ENCODE assay signal across 8 cellular contexts in the genomic region with DNA sequence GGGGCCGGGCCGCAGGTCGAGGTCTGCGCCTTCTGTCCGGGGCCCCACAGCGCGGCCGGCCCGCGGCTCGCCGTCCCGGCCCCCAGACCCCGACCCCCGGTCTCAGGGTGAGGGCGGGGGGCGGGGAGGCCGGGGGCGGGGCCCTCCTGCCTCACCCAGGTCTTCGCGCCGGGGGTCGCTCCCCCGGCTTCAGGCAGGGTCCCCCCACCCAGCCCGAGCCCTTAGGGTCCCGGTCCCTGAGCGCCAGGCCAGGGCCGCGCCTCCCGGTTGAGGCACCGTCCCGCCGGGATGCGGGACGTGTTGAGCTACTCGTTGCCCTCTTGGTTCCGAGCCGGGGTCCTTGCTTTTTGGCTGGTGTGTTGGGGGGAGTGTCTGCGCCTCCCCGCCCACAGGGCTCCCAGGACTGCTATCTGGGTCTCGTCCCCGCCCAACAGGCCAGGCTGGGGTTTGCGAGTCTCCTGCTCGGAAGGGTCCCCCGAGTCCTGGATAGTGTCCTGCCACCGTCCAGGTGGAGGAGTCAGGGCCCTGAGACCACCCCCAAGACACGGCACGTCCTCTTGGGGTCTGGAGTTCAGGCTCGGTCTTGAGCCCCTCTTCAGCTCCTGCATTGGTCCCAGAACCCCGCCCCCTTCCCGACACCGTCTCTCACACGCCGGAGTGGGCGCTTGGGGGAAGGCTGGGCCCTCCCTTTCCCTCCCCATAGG. TPM values are rescaled to one million over a fixed set of nuclear protein-coding genes. Genes with fewer than 3 reads are reported as not detected.
A peak's percentile ranks its signal among the peaks of the same experiment; 100 is the strongest.
DNase-seq lines count a peak whose midpoint lies in the region; ATAC-seq and TF ChIP-seq lines count a peak whose summit lies in the region.

No MANE protein-coding gene starts in this region.

- H3K4me3 ChIP-seq in DOHH2 (ENCODE audit: low read length) (peak overlapping the region; percentile 98), GM23338 (peak overlapping the region; percentile 94), Peyer's patch (peak overlapping the region; percentile 95 to 100 (median 96)), choroid plexus epithelial cell (ENCODE audit: low read depth, low read length) (peak overlapping the region; percentile 79), lung (peak overlapping the region; percentile 83), thoracic aorta (peak overlapping the region; percentile 88)

- H3K9me3 Mint-ChIP-seq in GM23338, result no peaks in the 10 kb centered on the region

- peaks cover 5% of the 10 kb centered on the region for H3K36me3 Mint-ChIP-seq in GM23338 (ENCODE audit: low read depth)

- peaks cover 5% of the 10 kb centered on the region; the same call in 1 of the 2 replicates for H4K20me1 ChIP-seq in DOHH2 (ENCODE audit: control insufficient read depth, insufficient read depth, low read depth, low read length)
- peaks cover 14% of the 10 kb centered on the region for H4K20me1 ChIP-seq in GM23338 (replicated peaks; ENCODE audit: insufficient read depth)

- DNase-seq in GM23338 (ENCODE audit: low spot score) (peak; percentile 56), Peyer's patch (peak in 2 of 3 donors; percentile 43 to 57), choroid plexus epithelial cell (ENCODE audit: low read depth) (peak; percentile 30), lung (ENCODE audit: low spot score) (no peak), thoracic aorta (ENCODE audit: low spot score) (no peak), occipital lobe (lab: John Stamatoyannopoulos, UW) (no peak), COLO829 (ENCODE audit: low spot score) (no peak)

- no peaks in the 10 kb centered on the region for H3K9me2 ChIP-seq in DOHH2 (replicated peaks; ENCODE audit: control insufficient read depth, low read length)
- H3K9me2 ChIP-seq in GM23338 (ENCODE audit: insufficient read depth), result no peaks in the 10 kb centered on the region

- H3K36me3 ChIP-seq in DOHH2 (ENCODE audit: control insufficient read depth, low read length) (peaks cover 4% of the 10 kb centered on the region), GM23338 (ENCODE audit: insufficient read depth) (no peaks in the 10 kb centered on the region), Peyer's patch (peaks cover 0 to 6% (median 0%) of the 10 kb centered on the region in 3 donors), lung (ENCODE audit: control insufficient read depth in 2 of 2, insufficient read depth in 2 of 2, low read length in 2 of 2) (peaks cover 0 to 8% of the 10 kb centered on the region in 2 donors), thoracic aorta (peaks cover 1% of the 10 kb centered on the region)

- TF ChIP-seq CTCF in DOHH2 (IDR thresholded peaks at IDR 0.05; ENCODE audit: low read depth, low read length, poor library complexity, severe bottlenecking) (no peak), GM23338 (conservative IDR thresholded peaks at IDR 0.05; ENCODE audit: low read depth in 2 of 2) (no peak), Peyer's patch (IDR thresholded peaks at IDR 0.05) (no peak), choroid plexus epithelial cell (conservative IDR thresholded peaks at IDR 0.05; ENCODE audit: low read depth, low read length) (no peak), lung (IDR thresholded peaks at IDR 0.05; ENCODE audit: control extremely low read depth, extremely low read depth) (no peak), thoracic aorta (IDR thresholded peaks at IDR 0.05) (no peak)

- WGBS in lung, 2 donors, result 0 to 1% methylated on average over 24 to 55 of the region's 55 CpGs

- peak overlapping the region; percentile 86 for H3K4me3 Mint-ChIP-seq in GM23338

- TF ChIP-seq POLR2A in Peyer's patch (IDR thresholded peaks at IDR 0.05), result no peak

- H3F3A ChIP-seq in DOHH2 (ENCODE audit: control insufficient read depth, insufficient read depth) (peaks cover 3% of the 10 kb centered on the region), GM23338 (replicated peaks; ENCODE audit: low read depth) (peaks cover 6% of the 10 kb centered on the region; the same call in 1 of the 2 replicates)

- no peaks in the 10 kb centered on the region for H3K9me3 ChIP-seq in DOHH2 (ENCODE audit: control insufficient read depth, insufficient read depth, low read length)
- no peaks in the 10 kb centered on the region for H3K9me3 ChIP-seq in Peyer's patch
- no peaks in the 10 kb centered on the region for H3K9me3 ChIP-seq in lung (ENCODE audit: control insufficient read depth in 2 of 2, insufficient read depth in 1 of 2, low read length in 1 of 2)
- H3K9me3 ChIP-seq in thoracic aorta, result no peaks in the 10 kb centered on the region

- H2AFZ ChIP-seq in GM23338, result no peak overlapping the region

- H3K4me2 ChIP-seq in DOHH2 (ENCODE audit: low read length) (peak overlapping the region; percentile 98), GM23338 (peak overlapping the region; percentile 96)

- H3K27me3 ChIP-seq in DOHH2 (ENCODE audit: control insufficient read depth, low read length), result no peaks in the 10 kb centered on the region
- H3K27me3 ChIP-seq in GM23338 (ENCODE audit: insufficient read depth), result no peaks in the 10 kb centered on the region
- H3K27me3 ChIP-seq in Peyer's patch, result no peaks in the 10 kb centered on the region
- no peaks in the 10 kb centered on the region for H3K27me3 ChIP-seq in lung (ENCODE audit: control insufficient read depth, insufficient read depth)
- no peaks in the 10 kb centered on the region for H3K27me3 ChIP-seq in thoracic aorta (replicated peaks; ENCODE audit: insufficient read depth)

- peak; percentile 12 for ATAC-seq in GM23338
- ATAC-seq in lung (ENCODE audit: insufficient read depth, low FRiP score), result no peak
- ATAC-seq in thoracic aorta (ENCODE audit: insufficient number of reproducible peaks, low FRiP score, low read depth), result peak; percentile 8

- H3K79me2 ChIP-seq in DOHH2 (ENCODE audit: control insufficient read depth, low read length) (peaks cover 53% of the 10 kb centered on the region), GM23338 (replicated peaks; ENCODE audit: insufficient read depth) (peaks cover 41% of the 10 kb centered on the region)

- H3K4me1 Mint-ChIP-seq in GM23338, result peaks cover 17% of the 10 kb centered on the region

- H3K4me1 ChIP-seq in DOHH2 (ENCODE audit: control insufficient read depth, low read length), result peaks cover 15% of the 10 kb centered on the region
- peaks cover 14% of the 10 kb centered on the region; the same call in 1 of the 2 replicates for H3K4me1 ChIP-seq in GM23338 (ENCODE audit: insufficient read depth)
- peaks cover 0 to 40% (median 16%) of the 10 kb centered on the region in 4 donors for H3K4me1 ChIP-seq in Peyer's patch
- peaks cover 9 to 14% of the 10 kb centered on the region in 2 donors for H3K4me1 ChIP-seq in lung (ENCODE audit: control insufficient read depth in 2 of 2, insufficient read depth in 2 of 2, low read length in 2 of 2)
- H3K4me1 ChIP-seq in thoracic aorta (ENCODE audit: control insufficient read depth in 1 of 2, low read depth in 2 of 2), result peaks cover 30 to 41% of the 10 kb centered on the region in 2 donors

- H3K27ac ChIP-seq in DOHH2 (ENCODE audit: low read depth, low read length), result 0 out of 2 replicates have a peak overlapping the region, but pooled peaks have one; percentile 15
- 0 out of 2 replicates have a peak overlapping the region, but pooled peaks have one; percentile 50 for H3K27ac ChIP-seq in GM23338 (ENCODE audit: low read depth)
- H3K27ac ChIP-seq in Peyer's patch, result peak overlapping the region; percentile 72 to 97 (median 86)
- peak overlapping the region; percentile 24 to 86 for H3K27ac ChIP-seq in lung (ENCODE audit: low read depth in 1 of 2, low read length in 1 of 2)
- H3K27ac ChIP-seq in thoracic aorta, result peak overlapping the region in 1 of 2 donors; percentile 61

- H3K27ac Mint-ChIP-seq in GM23338, result no peak overlapping the region; the same call in 1 of the 2 replicates

- H3K27me3 Mint-ChIP-seq in GM23338 (ENCODE audit: insufficient read depth, low read depth, poor library complexity), result peaks cover 8% of the 10 kb centered on the region

TF ChIP-seq in GM23338, 12 proteins besides CTCF, POLR2A, EP300 and RAD21 (continues in another document):
- no peak for TF ChIP-seq JUNB (IDR thresholded peaks at IDR 0.05; ENCODE audit: unreplicated experiment)

RNA-seq across cellular contexts. Expression of a gene that starts 0.5 kb away (rescaled TPM):
- 34.1 and 48.4 TPM in 2 replicates for total RNA-seq in GM23338 (2014; rRNA removed; shearing (Covaris generic))
- polyA plus RNA-seq in GM23338 (2016; fragmentation: Nextera tagmentation; extraction: Ambion mirVana) (17.0 and 20.0 TPM in 2 replicates), lung (10 to 100 TPM in 1 of 2 donors, 1 to 10 TPM in 1; 9.9 to 16.5 TPM)
- total RNA-seq in Peyer's patch (10 to 100 TPM; 15.9 to 47.9 (median 24.2) TPM), lung (10 to 100 TPM; 26.7 to 46.2 TPM), thoracic aorta (10 to 100 TPM; 10.2 to 32.2 TPM), occipital lobe (22.5 TPM)

RNA-seq across cellular contexts. Expression of a gene that starts 22.7 kb away (rescaled TPM):
- total RNA-seq in GM23338 (2014; rRNA removed; shearing (Covaris generic)), result 2,892 and 2,987 TPM in 2 replicates
- polyA plus RNA-seq in GM23338 (2016; fragmentation: Nextera tagmentation; extraction: Ambion mirVana) (772 and 1,028 TPM in 2 replicates), lung (1,000 to 10,000 TPM in 1 of 2 donors, 100 to 1,000 TPM in 1; 994 to 1,216 TPM)
- total RNA-seq in Peyer's patch (1,000 to 10,000 TPM in 3 of 4 donors, 100 to 1,000 TPM in 1; 914 to 1,425 (median 1,203) TPM), lung (1,000 to 10,000 TPM; 1,474 to 1,934 TPM), thoracic aorta (1,000 to 10,000 TPM; 1,268 to 1,436 TPM), occipital lobe (2,019 TPM)

RNA-seq across cellular contexts. Expression of a gene that starts 37.1 kb away (rescaled TPM):
- 95.6 and 105 TPM in 2 replicates for total RNA-seq in GM23338 (2014; rRNA removed; shearing (Covaris generic))
- 30.7 and 32.1 TPM in 2 replicates for polyA plus RNA-seq in GM23338 (2016; fragmentation: Nextera tagmentation; extraction: Ambion mirVana)
- total RNA-seq in Peyer's patch, result 100 to 1,000 TPM in 1 of 4 donors, 10 to 100 TPM in 3; 61.3 to 106 (median 88.1) TPM
- total RNA-seq in lung, result 10 to 100 TPM; 61.9 to 93.9 TPM
- polyA plus RNA-seq in lung, result 10 to 100 TPM; 78.4 to 80.4 TPM
- 100 to 1,000 TPM; 167 to 241 TPM for total RNA-seq in thoracic aorta
- 51.3 TPM for total RNA-seq in occipital lobe

RNA-seq across cellular contexts. Expression of a gene that starts 58.7 kb away (rescaled TPM):
- 28.5 and 35.0 TPM in 2 replicates for total RNA-seq in GM23338 (2014; rRNA removed; shearing (Covaris generic))
- polyA plus RNA-seq in GM23338 (2016; fragmentation: Nextera tagmentation; extraction: Ambion mirVana) (9.5 and 11.1 TPM in 2 replicates), lung (10 to 100 TPM; 13.4 to 20.1 TPM)
- total RNA-seq in Peyer's patch (100 to 1,000 TPM in 2 of 4 donors, 10 to 100 TPM in 2; 74.3 to 149 (median 96.1) TPM), lung (10 to 100 TPM; 19.0 to 68.0 TPM), thoracic aorta (10 to 100 TPM; 85.1 to 91.9 TPM), occipital lobe (2.0 TPM)

Comparison
In these comparisons a context has a peak if more than half of its experiments do, and no peak if none do; other contexts are left out.
1. DNase-seq: peak in GM23338 (single experiment), Peyer's patch (2 of 3) and choroid plexus epithelial cell (single experiment); none in lung (single experiment), thoracic aorta (single experiment), occipital lobe (single experiment) and COLO829 (single experiment).
2. Peak in every context shown above with its lines, with median percentiles within 50 percentile points of each other: H3K4me3 ChIP-seq.